1 cellular context compared by ENCODE assay signal in genomic region chr3:179604336-179605078, GRCh38.
TF ChIP-seq lines count a peak whose summit lies in the region.

MRPL47 (minus strand) TSS chr3:179604638; CDS start chr3:179604624, 14 bp downstream.
NDUFB5 (plus strand) TSS chr3:179604794; CDS start chr3:179604816, 22 bp downstream.

TF ChIP-seq in HepG2, 621 proteins besides CTCF, POLR2A, EP300 and RAD21 (continued from another document and continues in another):
- TF ChIP-seq HNF1A (IDR thresholded peaks at IDR 0.05; ENCODE audit: low read depth): no peak
- no peak; the same call in 1 of the 2 replicates for TF ChIP-seq HNF1A (CRISPR knock-in tag; IDR thresholded peaks at IDR 0.05; ENCODE audit: borderline replicate concordance)
- peak; percentile 72; the same call in 1 of the 2 replicates for TF ChIP-seq KDM5B (CRISPR knock-in tag; IDR thresholded peaks at IDR 0.05; ENCODE audit: borderline replicate concordance)
- TF ChIP-seq ZNF563 (CRISPR knock-in tag; IDR thresholded peaks at IDR 0.05): peak; percentile 56; the same call in 1 of the 2 replicates
- TF ChIP-seq RBFOX2 (IDR thresholded peaks at IDR 0.05; ENCODE audit: low read depth, low read length): peak; percentile 88
- peak; percentile 89 for TF ChIP-seq NFYB (CRISPR knock-in tag; IDR thresholded peaks at IDR 0.05)
- no peak for TF ChIP-seq PTBP1 (IDR thresholded peaks at IDR 0.05; ENCODE audit: low read depth, low read length, poor library complexity, severe bottlenecking)
- TF ChIP-seq ZNF230 (CRISPR knock-in tag; IDR thresholded peaks at IDR 0.05): 0 out of 2 replicates have a peak, but pooled peaks have one; percentile 65
- TF ChIP-seq ZNF879 (CRISPR knock-in tag; IDR thresholded peaks at IDR 0.05): peak; percentile 77; the same call in 1 of the 2 replicates
- TF ChIP-seq ZNF784 (CRISPR knock-in tag; IDR thresholded peaks at IDR 0.05; ENCODE audit: borderline replicate concordance): no peak
- TF ChIP-seq SOX6 (IDR thresholded peaks at IDR 0.05): no peak
- peak; percentile 75 for TF ChIP-seq SOX6 (CRISPR knock-in tag; IDR thresholded peaks at IDR 0.05)
- TF ChIP-seq SP2 (CRISPR knock-in tag; IDR thresholded peaks at IDR 0.05): peak; percentile 89
- TF ChIP-seq PHB2 (IDR thresholded peaks at IDR 0.05; ENCODE audit: partially characterized antibody): no peak
- TF ChIP-seq MTF1 (CRISPR knock-in tag; IDR thresholded peaks at IDR 0.05): no peak
- TF ChIP-seq ZNF557 (CRISPR knock-in tag; IDR thresholded peaks at IDR 0.05): no peak
- TF ChIP-seq ZNF274 (CRISPR knock-in tag; IDR thresholded peaks at IDR 0.05): 0 out of 2 replicates have a peak, but pooled peaks have one; percentile 25
- no peak for TF ChIP-seq DZIP1 (CRISPR knock-in tag; IDR thresholded peaks at IDR 0.05)
- TF ChIP-seq BATF2 (CRISPR knock-in tag; IDR thresholded peaks at IDR 0.05): no peak
- 0 out of 2 replicates have a peak, but pooled peaks have one; percentile 21 for TF ChIP-seq RFXANK (CRISPR knock-in tag; IDR thresholded peaks at IDR 0.05)
- TF ChIP-seq HHEX (CRISPR knock-in tag; IDR thresholded peaks at IDR 0.05): no peak
- 0 out of 2 replicates have a peak, but pooled peaks have one; percentile 24 for TF ChIP-seq TERF1 (CRISPR knock-in tag; IDR thresholded peaks at IDR 0.05)
- peak; percentile 84 for TF ChIP-seq MIXL1 (CRISPR knock-in tag; IDR thresholded peaks at IDR 0.05)
- no peak for TF ChIP-seq ZNF639 (CRISPR knock-in tag; conservative IDR thresholded peaks at IDR 0.05)
- no peak for TF ChIP-seq ARNTL (CRISPR knock-in tag; IDR thresholded peaks at IDR 0.05)
- TF ChIP-seq LRRFIP1 (CRISPR knock-in tag; conservative IDR thresholded peaks at IDR 0.05): no peak
- TF ChIP-seq CREBL2 (CRISPR knock-in tag; IDR thresholded peaks at IDR 0.05; ENCODE audit: borderline replicate concordance): no peak
- TF ChIP-seq BRF2 (CRISPR knock-in tag; IDR thresholded peaks at IDR 0.05): no peak
- TF ChIP-seq GATAD2A (CRISPR knock-in tag; IDR thresholded peaks at IDR 0.05): no peak; the same call in 1 of the 2 replicates
- TF ChIP-seq ZNF724P (CRISPR knock-in tag; IDR thresholded peaks at IDR 0.05; ENCODE audit: borderline replicate concordance): no peak
- no peak for TF ChIP-seq ZNF18 (CRISPR knock-in tag; IDR thresholded peaks at IDR 0.05; ENCODE audit: insufficient replicate concordance)
- TF ChIP-seq EED (CRISPR knock-in tag; IDR thresholded peaks at IDR 0.05): no peak; the same call in 1 of the 2 replicates
- peak; percentile 14; the same call in 1 of the 2 replicates for TF ChIP-seq TOPORS (CRISPR knock-in tag; IDR thresholded peaks at IDR 0.05)
- no peak for TF ChIP-seq SNAPC2 (CRISPR knock-in tag; IDR thresholded peaks at IDR 0.05)
- TF ChIP-seq GPBP1L1 (CRISPR knock-in tag; IDR thresholded peaks at IDR 0.05): no peak
- no peak for TF ChIP-seq MNT (IDR thresholded peaks at IDR 0.05)
- no peak for TF ChIP-seq ZNF597 (CRISPR knock-in tag; IDR thresholded peaks at IDR 0.05)
- TF ChIP-seq ZFP37 (CRISPR knock-in tag; IDR thresholded peaks at IDR 0.05; ENCODE audit: borderline replicate concordance): no peak
